Comparison of ENCODE assay signal across 1 cellular context in genomic region chr7:46525876-46526275, GRCh38.
TF ChIP-seq lines count a peak whose summit lies in the region.

No MANE protein-coding gene starts in this region.

TF ChIP-seq in HCT116, 20 proteins besides CTCF, POLR2A, EP300 and RAD21 (continued from another document):
- TF ChIP-seq POLR2AphosphoS5 (IDR thresholded peaks at IDR 0.05; ENCODE audit: low read depth, low read length) (no peak), FOSL1 (IDR thresholded peaks at IDR 0.05; ENCODE audit: low read depth) (no peak), CEBPB (IDR thresholded peaks at IDR 0.05; ENCODE audit: low read depth) (no peak), EZH2 (IDR thresholded peaks at IDR 0.05) (no peak), ZFX (IDR thresholded peaks at IDR 0.05) (no peak), EZH2phosphoT487 (IDR thresholded peaks at IDR 0.05; ENCODE audit: borderline replicate concordance) (no peak), SP1 (IDR thresholded peaks at IDR 0.05; ENCODE audit: low read depth) (no peak), EGR1 (IDR thresholded peaks at IDR 0.05; ENCODE audit: low read depth) (no peak), SRF (IDR thresholded peaks at IDR 0.05; ENCODE audit: low read depth) (no peak), ELF1 (IDR thresholded peaks at IDR 0.05; ENCODE audit: borderline replicate concordance, low read depth) (no peak), YY1 (IDR thresholded peaks at IDR 0.05; ENCODE audit: extremely low read depth, insufficient replicate concordance, low read depth, low read length) (no peak), SIN3A (IDR thresholded peaks at IDR 0.05; ENCODE audit: low read depth) (no peak), TCF7L2 (IDR thresholded peaks at IDR 0.05; ENCODE audit: borderline replicate concordance, extremely low read depth, insufficient read depth, insufficient read length) (no peak), JUND (IDR thresholded peaks at IDR 0.05) (no peak)
- TF ChIP-seq, protein P1, sequence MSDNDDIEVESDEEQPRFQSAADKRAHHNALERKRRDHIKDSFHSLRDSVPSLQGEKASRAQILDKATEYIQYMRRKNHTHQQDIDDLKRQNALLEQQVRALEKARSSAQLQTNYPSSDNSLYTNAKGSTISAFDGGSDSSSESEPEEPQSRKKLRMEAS (IDR thresholded peaks at IDR 0.05), result no peak
- TF ChIP-seq, protein P2, sequence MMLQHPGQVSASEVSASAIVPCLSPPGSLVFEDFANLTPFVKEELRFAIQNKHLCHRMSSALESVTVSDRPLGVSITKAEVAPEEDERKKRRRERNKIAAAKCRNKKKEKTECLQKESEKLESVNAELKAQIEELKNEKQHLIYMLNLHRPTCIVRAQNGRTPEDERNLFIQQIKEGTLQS (IDR thresholded peaks at IDR 0.05), result no peak
- TF ChIP-seq, protein P3, sequence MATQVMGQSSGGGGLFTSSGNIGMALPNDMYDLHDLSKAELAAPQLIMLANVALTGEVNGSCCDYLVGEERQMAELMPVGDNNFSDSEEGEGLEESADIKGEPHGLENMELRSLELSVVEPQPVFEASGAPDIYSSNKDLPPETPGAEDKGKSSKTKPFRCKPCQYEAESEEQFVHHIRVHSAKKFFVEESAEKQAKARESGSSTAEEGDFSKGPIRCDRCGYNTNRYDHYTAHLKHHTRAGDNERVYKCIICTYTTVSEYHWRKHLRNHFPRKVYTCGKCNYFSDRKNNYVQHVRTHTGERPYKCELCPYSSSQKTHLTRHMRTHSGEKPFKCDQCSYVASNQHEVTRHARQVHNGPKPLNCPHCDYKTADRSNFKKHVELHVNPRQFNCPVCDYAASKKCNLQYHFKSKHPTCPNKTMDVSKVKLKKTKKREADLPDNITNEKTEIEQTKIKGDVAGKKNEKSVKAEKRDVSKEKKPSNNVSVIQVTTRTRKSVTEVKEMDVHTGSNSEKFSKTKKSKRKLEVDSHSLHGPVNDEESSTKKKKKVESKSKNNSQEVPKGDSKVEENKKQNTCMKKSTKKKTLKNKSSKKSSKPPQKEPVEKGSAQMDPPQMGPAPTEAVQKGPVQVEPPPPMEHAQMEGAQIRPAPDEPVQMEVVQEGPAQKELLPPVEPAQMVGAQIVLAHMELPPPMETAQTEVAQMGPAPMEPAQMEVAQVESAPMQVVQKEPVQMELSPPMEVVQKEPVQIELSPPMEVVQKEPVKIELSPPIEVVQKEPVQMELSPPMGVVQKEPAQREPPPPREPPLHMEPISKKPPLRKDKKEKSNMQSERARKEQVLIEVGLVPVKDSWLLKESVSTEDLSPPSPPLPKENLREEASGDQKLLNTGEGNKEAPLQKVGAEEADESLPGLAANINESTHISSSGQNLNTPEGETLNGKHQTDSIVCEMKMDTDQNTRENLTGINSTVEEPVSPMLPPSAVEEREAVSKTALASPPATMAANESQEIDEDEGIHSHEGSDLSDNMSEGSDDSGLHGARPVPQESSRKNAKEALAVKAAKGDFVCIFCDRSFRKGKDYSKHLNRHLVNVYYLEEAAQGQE (IDR thresholded peaks at IDR 0.05; ENCODE audit: low read depth), result no peak
